6 cellular contexts compared by ENCODE assay signal in genomic region chr16:82248257-82248656, GRCh38.
"Had no signal": no experiment of that assay in that cellular context is flagged by ENCODE, and none has a peak within 500 bp of the region (broad histone marks: within the 10 kb centered on the region; RNA-seq: fewer than 3 reads in every experiment).

No MANE protein-coding gene starts in this region.

- H3K4me3 ChIP-seq: K562 had no signal

- ATAC-seq: HepG2, K562 had no signal

- DNase-seq: IMR-90, KBM-7, KG1 had no signal

- H3K27ac ChIP-seq: HL-60 had no signal
